Comparison of ENCODE assay signal across 25 cellular contexts in genomic region chr9:129814432-129815223, GRCh38. TPM values are rescaled to one million over a fixed set of nuclear protein-coding genes. Genes with fewer than 3 reads are reported as not detected.
DNase-seq lines count a peak whose midpoint lies in the region; ATAC-seq, FAIRE-seq and TF ChIP-seq lines count a peak whose summit lies in the region.
"Had no signal": no experiment of that assay in that cellular context is flagged by ENCODE, and none has a peak within 500 bp of the region (broad histone marks: within the 10 kb centered on the region; RNA-seq: fewer than 3 reads in every experiment).

No MANE protein-coding gene starts in this region.

- no peaks in the 10 kb centered on the region for H3K9me3 ChIP-seq in endothelial cell of umbilical vein (replicated peaks; ENCODE audit: control insufficient read depth, insufficient read depth, low read length)
- H3K9me3 ChIP-seq: tibial artery had no signal

- no peak overlapping the region for H3K4me2 ChIP-seq in endothelial cell of umbilical vein (ENCODE audit: insufficient read depth, low read length)

- no peak overlapping the region for H3K9ac ChIP-seq in endothelial cell of umbilical vein (replicated peaks; ENCODE audit: extremely low read depth, insufficient read depth, low read length)

- H3K4me3 Mint-ChIP-seq in activated T-cell treated with anti-CD3 and anti-CD28 coated beads, Interleukin-2, amount 50 U/mL, for 24 hours, result no peak overlapping the region
- no peak overlapping the region for H3K4me3 Mint-ChIP-seq in stimulated activated effector memory CD8-positive, alpha-beta T cell treated with anti-CD3 and anti-CD28 coated beads, Interleukin-12 subunit alpha, Interleukin-12 subunit beta, amount 100 ng/mL, for 72 hours
- H3K4me3 Mint-ChIP-seq: B cell had no signal

- TF ChIP-seq CTCF in RWPE1 (conservative IDR thresholded peaks at IDR 0.05; ENCODE audit: low read depth) (no peak), endothelial cell of umbilical vein (IDR thresholded peaks at IDR 0.05; ENCODE audit: extremely low read depth in 1 of 2, insufficient read depth in 1 of 2, low read depth in 1 of 2, low read length in 2 of 2) (no peak)

- FAIRE-seq in endothelial cell of umbilical vein (lab: Jason Lieb, UNC), result no peak
- no peak for FAIRE-seq in GM12892 (lab: Jason Lieb, UNC)

- H3K9me1 ChIP-seq in endothelial cell of umbilical vein (replicated peaks; ENCODE audit: control insufficient read depth, extremely low read depth, insufficient read depth, low read length), result no peaks in the 10 kb centered on the region

- DNase-seq in activated T-cell treated with anti-CD3 and anti-CD28 coated beads, Interleukin-2, amount 50 U/mL, for 24 hours, result no peak
- DNase-seq in activated T-cell treated with anti-CD3 and anti-CD28 coated beads for 4 hours, result no peak
- DNase-seq in RWPE1 (ENCODE audit: low spot score), result no peak
- no peak for DNase-seq in endothelial cell of umbilical vein (ENCODE audit: low read depth, low spot score)
- DNase-seq in stimulated activated effector memory CD8-positive, alpha-beta T cell treated with anti-CD3 and anti-CD28 coated beads, Interleukin-12 subunit alpha, Interleukin-12 subunit beta, amount 100 ng/mL, for 72 hours (ENCODE audit: low spot score in 2 of 2), result no peak
- no peak for DNase-seq in GM12892 (ENCODE audit: insufficient read length)
- DNase-seq: activated CD4-positive, alpha-beta T cell treated with anti-CD3 and anti-CD28 coated beads, Interleukin-2, amount 50 U/mL, for 48 hours; activated gamma-delta T cell; amygdala; DMS79; GDM1; islet precursor cell; left ventricle myocardium superior; NCI-H1092; NCI-H1694 treated with DMSO at 0.1 percent for 48 hours; NCI-H2171 treated with DMSO at 0.1 percent for 48 hours; NCI-H524 treated with DMSO at 0.1 percent for 48 hours; PC-3; retina; Right ventricle myocardium superior; tibial artery had no signal

- CTCF ChIA-PET in RWPE1 (lab: Yijun Ruan, JAX), result interaction anchor here (0.6 to 0.7 kb wide), 4 partner anchors 28 to 875 kb away, joined by 3 to 4 read pairs (median 3); no protein-coding TSS in a partner anchor
- CTCF ChIA-PET in endothelial cell of umbilical vein (lab: Charles Lee), result no interaction called here

- dilution Hi-C loops in endothelial cell of umbilical vein (cut with MboI; ENCODE audit: extremely low pct_ligation_motif_present, low sequenced_read_pairs), result no loop called here

- peak; percentile 36 for TF ChIP-seq POLR2A in endothelial cell of umbilical vein (IDR thresholded peaks at IDR 0.05; ENCODE audit: low read depth, low read length)
- TF ChIP-seq POLR2A in GM12892 (IDR thresholded peaks at IDR 0.05; ENCODE audit: low read depth, low read length), result no peak

- H4K20me1 ChIP-seq in endothelial cell of umbilical vein (replicated peaks; ENCODE audit: control insufficient read depth, extremely low read depth, insufficient read depth, low read length), result no peaks in the 10 kb centered on the region

- H3K27ac ChIP-seq in RWPE1 (peak overlapping the region; percentile 22), endothelial cell of umbilical vein (ENCODE audit: insufficient read depth, low read depth, low read length) (no peak overlapping the region)
- H3K27ac ChIP-seq: skin epidermis, tibial artery had no signal

- ATAC-seq in stimulated activated effector memory CD8-positive, alpha-beta T cell treated with anti-CD3 and anti-CD28 coated beads, Interleukin-12 subunit alpha, Interleukin-12 subunit beta, amount 100 ng/mL, for 72 hours, result no peak
- ATAC-seq in HG02981 (IDR thresholded peaks at IDR 0.05; ENCODE audit: unreplicated experiment) (no peak), HG03108 (IDR thresholded peaks at IDR 0.05; ENCODE audit: unreplicated experiment) (no peak)
- ATAC-seq: left ventricle myocardium superior, PC-3 had no signal

- peaks cover 27% of the 10 kb centered on the region for H3K4me1 Mint-ChIP-seq in activated T-cell treated with anti-CD3 and anti-CD28 coated beads, Interleukin-2, amount 50 U/mL, for 24 hours (ENCODE audit: low read depth)
- peaks cover 44% of the 10 kb centered on the region for H3K4me1 Mint-ChIP-seq in stimulated activated effector memory CD8-positive, alpha-beta T cell treated with anti-CD3 and anti-CD28 coated beads, Interleukin-12 subunit alpha, Interleukin-12 subunit beta, amount 100 ng/mL, for 72 hours

- no peak overlapping the region for H3K4me3 ChIP-seq in endothelial cell of umbilical vein (replicated peaks in 1 of 3; ENCODE audit: insufficient read depth in 1 of 3, low read depth in 1 of 3, low read length in 3 of 3)
- H3K4me3 ChIP-seq: skin epidermis, tibial artery had no signal

- BruUV-seq in endothelial cell of umbilical vein (replicated peaks; lab: Mats Ljungman, UMichigan), result no TSS peak

- no peak overlapping the region for H2AFZ ChIP-seq in endothelial cell of umbilical vein (ENCODE audit: low read depth, low read length)

- H3K4me1 ChIP-seq in endothelial cell of umbilical vein (ENCODE audit: control insufficient read depth, extremely low read depth, insufficient read depth, low read length), result no peaks in the 10 kb centered on the region
- H3K4me1 ChIP-seq: tibial artery had no signal

- H3K36me3 Mint-ChIP-seq in activated T-cell treated with anti-CD3 and anti-CD28 coated beads, Interleukin-2, amount 50 U/mL, for 24 hours (ENCODE audit: low read depth), result peaks cover 94% of the 10 kb centered on the region
- H3K36me3 Mint-ChIP-seq in stimulated activated effector memory CD8-positive, alpha-beta T cell treated with anti-CD3 and anti-CD28 coated beads, Interleukin-12 subunit alpha, Interleukin-12 subunit beta, amount 100 ng/mL, for 72 hours, result peaks cover 98% of the 10 kb centered on the region

- H3K27me3 Mint-ChIP-seq in activated T-cell treated with anti-CD3 and anti-CD28 coated beads, Interleukin-2, amount 50 U/mL, for 24 hours, result no peaks in the 10 kb centered on the region
- H3K27me3 Mint-ChIP-seq: B cell had no signal

- H3K27me3 ChIP-seq in endothelial cell of umbilical vein (ENCODE audit: control insufficient read depth in 2 of 2, insufficient read depth in 2 of 2, low read length in 2 of 2), result no peaks in the 10 kb centered on the region
- H3K27me3 ChIP-seq: tibial artery had no signal

- peak overlapping the region; percentile 71 for H3K27ac Mint-ChIP-seq in activated T-cell treated with anti-CD3 and anti-CD28 coated beads, Interleukin-2, amount 50 U/mL, for 24 hours
- H3K27ac Mint-ChIP-seq in stimulated activated effector memory CD8-positive, alpha-beta T cell treated with anti-CD3 and anti-CD28 coated beads, Interleukin-12 subunit alpha, Interleukin-12 subunit beta, amount 100 ng/mL, for 72 hours, result peak overlapping the region; percentile 75
- H3K27ac Mint-ChIP-seq: B cell had no signal

- no peaks in the 10 kb centered on the region for H3K9me3 Mint-ChIP-seq in activated T-cell treated with anti-CD3 and anti-CD28 coated beads, Interleukin-2, amount 50 U/mL, for 24 hours
- H3K9me3 Mint-ChIP-seq in stimulated activated effector memory CD8-positive, alpha-beta T cell treated with anti-CD3 and anti-CD28 coated beads, Interleukin-12 subunit alpha, Interleukin-12 subunit beta, amount 100 ng/mL, for 72 hours, result no peaks in the 10 kb centered on the region

- intact Hi-C loops in endothelial cell of umbilical vein (cut with micrococcal nuclease), result no loop called here

- H3K36me3 ChIP-seq in endothelial cell of umbilical vein (ENCODE audit: control insufficient read depth in 2 of 2, extremely low read depth in 1 of 2, insufficient read depth in 2 of 2, low read length in 2 of 2), result peaks cover 10 to 21% of the 10 kb centered on the region in 2 experiments

- H3K79me2 ChIP-seq in endothelial cell of umbilical vein (ENCODE audit: control insufficient read depth, insufficient read depth, low read length), result no peaks in the 10 kb centered on the region

- POLR2A ChIA-PET in RWPE1 (lab: Yijun Ruan, JAX; ENCODE audit: low non-redundant PET), result no interaction called here
- POLR2A ChIA-PET in endothelial cell of umbilical vein (lab: Charles Lee), result no interaction called here

RNA-seq across cellular contexts. Expression of gene TOR1A, which starts 9.3 kb away (rescaled TPM):
- total RNA-seq in endothelial cell of umbilical vein, result 56.6 and 57.8 TPM in 2 replicates
- polyA plus RNA-seq in endothelial cell of umbilical vein, result 89.8 and 93.5 TPM in 2 replicates
- 98.7 and 102 TPM in 2 replicates for polyA plus RNA-seq in endothelial cell of umbilical vein (2011; cell fraction: cytosol; rRNA removed)
- 39.3 and 52.0 TPM in 2 replicates for polyA plus RNA-seq in endothelial cell of umbilical vein (2011; cell fraction: nucleus; rRNA removed)
- 60.4 and 79.6 TPM in 2 replicates for polyA plus RNA-seq in endothelial cell of umbilical vein (2012)
- 69.7 and 73.8 TPM in 2 replicates for polyA minus RNA-seq in endothelial cell of umbilical vein
- polyA minus RNA-seq in endothelial cell of umbilical vein (2011; cell fraction: cytosol; rRNA and poly(A)+ RNA removed), result 34.3 TPM
- polyA minus RNA-seq in endothelial cell of umbilical vein (2011; cell fraction: nucleus; rRNA and poly(A)+ RNA removed), result 22.5 and 28.8 TPM in 2 replicates
- polyA plus RNA-seq in GM12892 (2012; ENCODE audit: missing spikeins), result 19.0 TPM

RNA-seq across cellular contexts. Expression of gene TOR1B, which starts 11.6 kb away (rescaled TPM):
- 23.1 and 29.5 TPM in 2 replicates for total RNA-seq in endothelial cell of umbilical vein
- polyA plus RNA-seq in endothelial cell of umbilical vein, result 25.2 and 27.0 TPM in 2 replicates
- 22.4 and 22.6 TPM in 2 replicates for polyA plus RNA-seq in endothelial cell of umbilical vein (2011; cell fraction: cytosol; rRNA removed)
- polyA plus RNA-seq in endothelial cell of umbilical vein (2011; cell fraction: nucleus; rRNA removed), result 17.9 and 18.6 TPM in 2 replicates
- 25.9 and 29.9 TPM in 2 replicates for polyA plus RNA-seq in endothelial cell of umbilical vein (2012)
- 23.0 and 27.1 TPM in 2 replicates for polyA minus RNA-seq in endothelial cell of umbilical vein
- 19.9 TPM for polyA minus RNA-seq in endothelial cell of umbilical vein (2011; cell fraction: cytosol; rRNA and poly(A)+ RNA removed)
- 7.2 and 9.2 TPM in 2 replicates for polyA minus RNA-seq in endothelial cell of umbilical vein (2011; cell fraction: nucleus; rRNA and poly(A)+ RNA removed)
- polyA plus RNA-seq in GM12892 (2012; ENCODE audit: missing spikeins), result 9.5 TPM

RNA-seq across cellular contexts. Expression of gene C9orf78, which starts 20.4 kb away (rescaled TPM):
- total RNA-seq in endothelial cell of umbilical vein, result 34.6 and 34.7 TPM in 2 replicates
- polyA plus RNA-seq in endothelial cell of umbilical vein, result 11.4 and 17.9 TPM in 2 replicates
- 31.5 and 33.7 TPM in 2 replicates for polyA plus RNA-seq in endothelial cell of umbilical vein (2011; cell fraction: cytosol; rRNA removed)
- 6.7 and 11.3 TPM in 2 replicates for polyA plus RNA-seq in endothelial cell of umbilical vein (2011; cell fraction: nucleus; rRNA removed)
- polyA plus RNA-seq in endothelial cell of umbilical vein (2012), result 48.3 and 61.7 TPM in 2 replicates
- polyA minus RNA-seq in endothelial cell of umbilical vein, result 6.3 and 6.5 TPM in 2 replicates
- polyA minus RNA-seq in endothelial cell of umbilical vein (2011; cell fraction: cytosol; rRNA and poly(A)+ RNA removed), result 20.5 TPM
- 3.9 and 4.8 TPM in 2 replicates for polyA minus RNA-seq in endothelial cell of umbilical vein (2011; cell fraction: nucleus; rRNA and poly(A)+ RNA removed)
- polyA plus RNA-seq in GM12892 (2012; ENCODE audit: missing spikeins), result 37.1 TPM

RNA-seq across cellular contexts. Expression of gene USP20, which starts 20.6 kb away (rescaled TPM):
- 13.4 and 17.4 TPM in 2 replicates for total RNA-seq in endothelial cell of umbilical vein
- 25.9 and 30.1 TPM in 2 replicates for polyA plus RNA-seq in endothelial cell of umbilical vein
- 8.7 and 14.4 TPM in 2 replicates for polyA plus RNA-seq in endothelial cell of umbilical vein (2011; cell fraction: cytosol; rRNA removed)
- 62.5 and 71.0 TPM in 2 replicates for polyA plus RNA-seq in endothelial cell of umbilical vein (2011; cell fraction: nucleus; rRNA removed)
- polyA plus RNA-seq in endothelial cell of umbilical vein (2012), result 9.7 and 15.3 TPM in 2 replicates
- polyA minus RNA-seq in endothelial cell of umbilical vein, result 17.3 and 21.8 TPM in 2 replicates
- 11.5 TPM for polyA minus RNA-seq in endothelial cell of umbilical vein (2011; cell fraction: cytosol; rRNA and poly(A)+ RNA removed)
- polyA minus RNA-seq in endothelial cell of umbilical vein (2011; cell fraction: nucleus; rRNA and poly(A)+ RNA removed), result 9.6 and 16.5 TPM in 2 replicates
- 9.1 TPM for polyA plus RNA-seq in GM12892 (2012; ENCODE audit: missing spikeins)
